Comparison of ENCODE assay signal across 22 cellular contexts in the genomic region with DNA sequence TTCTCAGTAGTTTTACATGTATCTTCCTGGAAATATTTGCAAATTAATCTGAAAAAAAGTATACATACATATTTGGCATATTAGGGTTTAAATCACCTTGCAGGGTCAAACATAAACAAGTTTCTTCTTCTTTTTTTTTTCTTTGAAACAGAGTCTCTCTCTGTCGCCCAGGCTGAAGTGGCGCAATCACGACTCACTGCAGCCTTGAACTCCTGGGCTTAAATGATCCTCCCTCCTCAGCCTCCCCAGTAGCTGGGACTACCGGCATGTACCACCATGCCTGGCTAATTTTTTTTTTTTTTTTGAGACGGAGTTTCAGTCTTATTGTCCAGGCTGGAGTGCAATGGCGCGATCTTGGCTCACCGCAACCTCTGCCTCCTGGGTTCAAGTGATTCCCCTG. TPM values are rescaled to one million over a fixed set of nuclear protein-coding genes. Genes with fewer than 3 reads are reported as not detected.
"Had no signal": no experiment of that assay in that cellular context is flagged by ENCODE, and none has a peak within 500 bp of the region (broad histone marks: within the 10 kb centered on the region; RNA-seq: fewer than 3 reads in every experiment).

No MANE protein-coding gene starts in this region.

- H3K27ac ChIP-seq: HL-60, KMS-11, SJSA1, SK-N-MC had no signal

- DNase-seq: NCI-H1092 treated with DMSO at 0.1 percent for 48 hours, NCI-H1436, NCI-H187, NCI-H2029, NCI-H2081 treated with DMSO at 0.1 percent for 48 hours, NCI-H2171, NCI-H226, NCI-H446, NCI-H510A, NCI-H524 treated with DMSO at 0.1 percent for 48 hours, NCI-H69, NCI-H774, Right ventricle myocardium superior, RPMI8226, SIG-M5 had no signal

- H3K9me3 ChIP-seq: SJSA1 had no signal

RNA-seq across cellular contexts. Expression of gene PRSS8, which starts 31.8 kb away (rescaled TPM):
- total RNA-seq: LHCN-M2; Right ventricle myocardium superior; SJSA1; T-helper 1 cell treated with Interleukin-12 subunit alpha and Interleukin-12 subunit beta and Interleukin-4 antibody, amounts not matched to agents 30 ng/mL and 1 ng/mL, for 36 hours had no signal

RNA-seq across cellular contexts. Expression of gene TRIM72, which starts 46.6 kb away (rescaled TPM):
- total RNA-seq: MCF 10A; SJSA1; T-helper 1 cell treated with Interleukin-12 subunit alpha and Interleukin-12 subunit beta and Interleukin-4 antibody, amounts not matched to agents 30 ng/mL and 1 ng/mL, for 36 hours had no signal
